Comparison of ENCODE assay signal across 2 cellular contexts in the genomic region with DNA sequence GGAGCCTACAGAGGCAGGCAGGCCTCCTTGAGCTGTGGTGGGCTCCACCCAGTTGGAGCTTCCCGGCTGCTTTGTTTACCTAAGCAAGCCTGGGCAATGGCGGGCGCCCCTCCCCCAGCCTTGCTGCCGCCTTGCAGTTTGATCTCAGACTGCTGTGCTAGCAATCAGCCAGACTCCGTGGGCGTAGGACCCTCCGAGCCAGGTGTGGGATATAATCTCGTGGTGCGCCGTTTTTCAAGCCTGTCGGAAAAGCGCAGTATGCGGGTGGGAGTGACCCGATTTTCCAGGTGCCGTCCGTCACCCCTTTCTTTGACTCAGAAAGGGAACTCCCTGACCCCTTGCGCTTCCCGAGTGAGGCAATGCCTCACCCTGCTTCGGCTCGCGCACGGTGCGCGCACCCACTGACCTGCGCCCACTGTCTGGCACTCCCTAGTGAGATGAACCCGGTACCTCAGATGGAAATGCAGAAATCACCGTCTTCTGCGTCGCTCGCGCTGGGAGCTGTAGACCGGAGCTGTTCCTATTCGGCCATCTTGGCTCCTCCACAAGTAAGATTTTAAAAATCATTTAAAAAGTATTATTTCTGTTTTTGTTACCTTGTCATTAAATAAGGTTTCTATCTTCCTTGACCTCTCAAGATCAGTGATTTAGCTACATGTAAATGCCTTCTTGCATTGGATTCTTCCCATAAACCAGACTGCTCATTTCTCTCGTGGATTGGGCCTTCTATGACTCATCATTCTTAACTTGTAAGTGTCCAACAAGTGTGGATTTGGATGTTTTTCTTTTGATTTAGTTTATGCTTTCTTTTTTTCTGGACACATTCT.
TF ChIP-seq lines count a peak whose summit lies in the region.

No MANE protein-coding gene starts in this region.

TF ChIP-seq in HEK293, 187 proteins besides CTCF, POLR2A, EP300 and RAD21 (continued from another document):
- TF ChIP-seq ZNF639 (tag by site-specific recombination; IDR thresholded peaks at IDR 0.05) (0 out of 2 replicates have a peak, but pooled peaks have one; percentile 12), ZNF324 (tag by site-specific recombination; IDR thresholded peaks at IDR 0.05) (0 out of 2 replicates have a peak, but pooled peaks have one; percentile 32), IKZF3 (tag by site-specific recombination; IDR thresholded peaks at IDR 0.05) (peak; percentile 86), KLF1 (tag by site-specific recombination; IDR thresholded peaks at IDR 0.05) (peak; percentile 49; the same call in 1 of the 2 replicates), ZBTB48 (tag by site-specific recombination; IDR thresholded peaks at IDR 0.05) (peak; percentile 89), FEZF1 (tag by site-specific recombination; IDR thresholded peaks at IDR 0.05) (peak; percentile 79), ZNF2 (tag by site-specific recombination; IDR thresholded peaks at IDR 0.05) (peak; percentile 65; the same call in 1 of the 2 replicates), ZNF623 (tag by site-specific recombination; IDR thresholded peaks at IDR 0.05) (0 out of 2 replicates have a peak, but pooled peaks have one; percentile 4), ZNF335 (tag by site-specific recombination; conservative IDR thresholded peaks at IDR 0.05) (peak; percentile 74), SCRT2 (tag by site-specific recombination; IDR thresholded peaks at IDR 0.05) (peak; percentile 98), EGR2 (tag by site-specific recombination; IDR thresholded peaks at IDR 0.05; ENCODE audit: low read depth) (peak; percentile 81), ZNF610 (tag by site-specific recombination; IDR thresholded peaks at IDR 0.05; ENCODE audit: borderline replicate concordance) (0 out of 2 replicates have a peak, but pooled peaks have one; percentile 40), MZF1 (tag by site-specific recombination; IDR thresholded peaks at IDR 0.05; ENCODE audit: borderline replicate concordance) (peak; percentile 79; the same call in 1 of the 2 replicates), ZFHX2 (tag by site-specific recombination; conservative IDR thresholded peaks at IDR 0.05) (peak; percentile 71), ZBTB17 (tag by site-specific recombination; IDR thresholded peaks at IDR 0.05) (peak; percentile 72), SP7 (tag by site-specific recombination; IDR thresholded peaks at IDR 0.05) (0 out of 2 replicates have a peak, but pooled peaks have one; percentile 31), ZBTB20 (tag by site-specific recombination; IDR thresholded peaks at IDR 0.05) (peak; percentile 28; the same call in 1 of the 2 replicates), SP2 (tag by site-specific recombination; IDR thresholded peaks at IDR 0.05) (peak; percentile 32), ZBTB26 (tag by site-specific recombination; optimal IDR thresholded peaks at IDR 0.05) (peak; percentile 69)

TF ChIP-seq in K562, 482 proteins besides CTCF, POLR2A, EP300 and RAD21 (continued from another document and continues in another):
- TF ChIP-seq MGA (IDR thresholded peaks at IDR 0.05) (peak; percentile 80), ZBTB17 (CRISPR knock-in tag; IDR thresholded peaks at IDR 0.05) (peak; percentile 59; the same call in 1 of the 2 replicates), MAFF (IDR thresholded peaks at IDR 0.05; ENCODE audit: low read length) (peak; percentile 54; the same call in 1 of the 2 replicates), RREB1 (CRISPR knock-in tag; IDR thresholded peaks at IDR 0.05) (0 out of 2 replicates have a peak, but pooled peaks have one; percentile 47), TAF1 (IDR thresholded peaks at IDR 0.05; ENCODE audit: control insufficient read depth, extremely low read depth, insufficient read depth, low read length, severe bottlenecking) (peak; percentile 9), DPF2 (IDR thresholded peaks at IDR 0.05) (peak; percentile 75), YY1 (IDR thresholded peaks at IDR 0.05; ENCODE audit: borderline replicate concordance in 1 of 3, control insufficient read depth in 1 of 3, extremely low read depth in 1 of 3, insufficient read depth in 3 of 3, insufficient read length in 1 of 3, insufficient replicate concordance in 2 of 3, low read depth in 1 of 3, low read length in 2 of 3) (peak in 2 of 3 experiments; percentile 58 to 84), ZFX (CRISPR knock-in tag; IDR thresholded peaks at IDR 0.05) (peak; percentile 90), KLF6 (CRISPR knock-in tag; IDR thresholded peaks at IDR 0.05; ENCODE audit: borderline replicate concordance) (peak; percentile 46; the same call in 1 of the 2 replicates), SOX6 (IDR thresholded peaks at IDR 0.05) (peak; percentile 20; the same call in 1 of the 2 replicates), NR4A1 (CRISPR knock-in tag; IDR thresholded peaks at IDR 0.05) (0 out of 2 replicates have a peak, but pooled peaks have one; percentile 21), NR4A1 (tag; IDR thresholded peaks at IDR 0.05) (0 out of 2 replicates have a peak, but pooled peaks have one; percentile 53), NFIC (IDR thresholded peaks at IDR 0.05) (0 out of 2 replicates have a peak, but pooled peaks have one; percentile 29), MAFG (tag; conservative IDR thresholded peaks at IDR 0.05) (peak; percentile 96), CXXC5 (CRISPR knock-in tag; IDR thresholded peaks at IDR 0.05) (peak; percentile 62), ZSCAN29 (IDR thresholded peaks at IDR 0.05) (0 out of 2 replicates have a peak, but pooled peaks have one; percentile 42)
- TF ChIP-seq, protein P1, sequence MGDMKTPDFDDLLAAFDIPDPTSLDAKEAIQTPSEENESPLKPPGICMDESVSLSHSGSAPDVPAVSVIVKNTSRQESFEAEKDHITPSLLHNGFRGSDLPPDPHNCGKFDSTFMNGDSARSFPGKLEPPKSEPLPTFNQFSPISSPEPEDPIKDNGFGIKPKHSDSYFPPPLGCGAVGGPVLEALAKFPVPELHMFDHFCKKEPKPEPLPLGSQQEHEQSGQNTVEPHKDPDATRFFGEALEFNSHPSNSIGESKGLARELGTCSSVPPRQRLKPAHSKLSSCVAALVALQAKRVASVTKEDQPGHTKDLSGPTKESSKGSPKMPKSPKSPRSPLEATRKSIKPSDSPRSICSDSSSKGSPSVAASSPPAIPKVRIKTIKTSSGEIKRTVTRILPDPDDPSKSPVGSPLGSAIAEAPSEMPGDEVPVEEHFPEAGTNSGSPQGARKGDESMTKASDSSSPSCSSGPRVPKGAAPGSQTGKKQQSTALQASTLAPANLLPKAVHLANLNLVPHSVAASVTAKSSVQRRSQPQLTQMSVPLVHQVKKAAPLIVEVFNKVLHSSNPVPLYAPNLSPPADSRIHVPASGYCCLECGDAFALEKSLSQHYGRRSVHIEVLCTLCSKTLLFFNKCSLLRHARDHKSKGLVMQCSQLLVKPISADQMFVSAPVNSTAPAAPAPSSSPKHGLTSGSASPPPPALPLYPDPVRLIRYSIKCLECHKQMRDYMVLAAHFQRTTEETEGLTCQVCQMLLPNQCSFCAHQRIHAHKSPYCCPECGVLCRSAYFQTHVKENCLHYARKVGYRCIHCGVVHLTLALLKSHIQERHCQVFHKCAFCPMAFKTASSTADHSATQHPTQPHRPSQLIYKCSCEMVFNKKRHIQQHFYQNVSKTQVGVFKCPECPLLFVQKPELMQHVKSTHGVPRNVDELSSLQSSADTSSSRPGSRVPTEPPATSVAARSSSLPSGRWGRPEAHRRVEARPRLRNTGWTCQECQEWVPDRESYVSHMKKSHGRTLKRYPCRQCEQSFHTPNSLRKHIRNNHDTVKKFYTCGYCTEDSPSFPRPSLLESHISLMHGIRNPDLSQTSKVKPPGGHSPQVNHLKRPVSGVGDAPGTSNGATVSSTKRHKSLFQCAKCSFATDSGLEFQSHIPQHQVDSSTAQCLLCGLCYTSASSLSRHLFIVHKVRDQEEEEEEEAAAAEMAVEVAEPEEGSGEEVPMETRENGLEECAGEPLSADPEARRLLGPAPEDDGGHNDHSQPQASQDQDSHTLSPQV (IDR thresholded peaks at IDR 0.05) = peak; percentile 75
